In the genomic region with DNA sequence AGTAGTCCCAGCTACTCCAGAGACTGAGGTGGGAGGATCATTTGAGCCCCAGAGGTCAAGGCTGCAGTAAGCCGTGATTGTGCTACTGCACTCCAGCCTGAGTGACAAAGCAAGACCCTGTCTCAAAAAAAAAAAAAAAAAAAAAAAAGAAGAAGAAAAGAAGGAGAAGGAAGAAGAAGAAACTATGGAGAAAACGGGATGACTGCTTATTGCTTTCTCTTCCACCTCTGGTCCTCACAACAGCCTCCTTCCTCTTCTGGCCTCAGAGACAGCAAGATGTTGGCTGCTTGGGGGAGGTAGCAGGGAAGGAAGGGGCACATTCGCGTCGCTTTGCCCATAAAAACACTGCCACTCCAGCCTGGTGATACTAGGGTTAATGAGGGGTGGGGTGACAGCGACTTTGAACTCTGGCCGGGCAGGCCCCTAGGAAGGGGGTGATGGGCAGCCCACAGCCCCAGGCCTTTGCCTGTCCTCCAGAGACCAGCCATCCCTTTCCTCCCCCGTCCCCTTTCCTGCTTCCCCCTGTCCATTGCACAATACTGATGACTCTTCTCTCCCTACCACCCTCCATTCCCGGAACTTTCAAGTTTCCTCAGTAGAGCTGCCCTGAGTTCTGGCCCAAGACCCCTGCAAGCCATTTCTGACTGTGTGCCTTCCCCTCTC, we compare ENCODE assay signal across 11 cellular contexts. TPM values are rescaled to one million over a fixed set of nuclear protein-coding genes. Genes with fewer than 3 reads are reported as not detected.
DNase-seq lines count a peak whose midpoint lies in the region; ATAC-seq and TF ChIP-seq lines count a peak whose summit lies in the region.
"Had no signal": no experiment of that assay in that cellular context is flagged by ENCODE, and none has a peak within 500 bp of the region (broad histone marks: within the 10 kb centered on the region; RNA-seq: fewer than 3 reads in every experiment).

No MANE protein-coding gene starts in this region.

- H3K9me3 Mint-ChIP-seq in activated CD4-positive, alpha-beta T cell treated with anti-CD3 and anti-CD28 coated beads, Interleukin-2, amount 10 ng/mL, durations not matched to agents 24 days and 14 days, result no peaks in the 10 kb centered on the region
- no peaks in the 10 kb centered on the region for H3K9me3 Mint-ChIP-seq in activated T-cell treated with anti-CD3 and anti-CD28 coated beads, Interleukin-2, amount 50 U/mL, for 72 hours

- H3K27me3 ChIP-seq in ascending aorta, result no peaks in the 10 kb centered on the region

- H3K27ac Mint-ChIP-seq in activated CD4-positive, alpha-beta T cell treated with anti-CD3 and anti-CD28 coated beads, Interleukin-2, amount 10 ng/mL, durations not matched to agents 24 days and 14 days, result peak overlapping the region; percentile 91
- peak overlapping the region; percentile 96 for H3K27ac Mint-ChIP-seq in activated T-cell treated with anti-CD3 and anti-CD28 coated beads, Interleukin-2, amount 50 U/mL, for 72 hours

- H3K27me3 Mint-ChIP-seq in activated CD4-positive, alpha-beta T cell treated with anti-CD3 and anti-CD28 coated beads, Interleukin-2, amount 10 ng/mL, durations not matched to agents 24 days and 14 days, result no peaks in the 10 kb centered on the region
- H3K27me3 Mint-ChIP-seq in activated T-cell treated with anti-CD3 and anti-CD28 coated beads, Interleukin-2, amount 50 U/mL, for 72 hours (ENCODE audit: low read depth), result no peaks in the 10 kb centered on the region

- no peak for ATAC-seq in activated T-cell treated with anti-CD3 and anti-CD28 coated beads, Interleukin-2, amount 50 U/mL, for 72 hours (replicated peaks in 1 of 2)

- peak overlapping the region; percentile 9; the same call in 1 of the 2 replicates for H3K4me3 ChIP-seq in iPS-18c (ENCODE audit: insufficient read depth, low read depth, low read length)
- H3K4me3 ChIP-seq in ascending aorta, result no peak overlapping the region

- no peaks in the 10 kb centered on the region for H3K9me3 ChIP-seq in iPS-18c (ENCODE audit: control insufficient read depth, insufficient read depth, low read length)
- H3K9me3 ChIP-seq in ascending aorta, result no peaks in the 10 kb centered on the region
- H3K9me3 ChIP-seq: tibial nerve had no signal

- H3K4me3 Mint-ChIP-seq in activated CD4-positive, alpha-beta T cell treated with anti-CD3 and anti-CD28 coated beads, Interleukin-2, amount 10 ng/mL, durations not matched to agents 24 days and 14 days, result peak overlapping the region; percentile 94
- H3K4me3 Mint-ChIP-seq in activated T-cell treated with anti-CD3 and anti-CD28 coated beads, Interleukin-2, amount 50 U/mL, for 72 hours, result peak overlapping the region; percentile 84 to 92

- peaks cover 19% of the 10 kb centered on the region for H3K36me3 Mint-ChIP-seq in activated CD4-positive, alpha-beta T cell treated with anti-CD3 and anti-CD28 coated beads, Interleukin-2, amount 10 ng/mL, durations not matched to agents 24 days and 14 days (ENCODE audit: low read depth)
- H3K36me3 Mint-ChIP-seq in activated T-cell treated with anti-CD3 and anti-CD28 coated beads, Interleukin-2, amount 50 U/mL, for 72 hours (ENCODE audit: insufficient read depth in 2 of 2), result peaks cover 8 to 10% of the 10 kb centered on the region in 2 donors

- peak overlapping the region; percentile 17 for H3K27ac ChIP-seq in temporal lobe (ENCODE audit: low read depth, low read length)
- no peak overlapping the region for H3K27ac ChIP-seq in ascending aorta

- H3K36me3 ChIP-seq in ascending aorta, result no peaks in the 10 kb centered on the region
- H3K36me3 ChIP-seq: tibial nerve had no signal

- peaks cover 8 to 14% of the 10 kb centered on the region in 2 donors for H3K4me1 ChIP-seq in ascending aorta

- peaks cover 53% of the 10 kb centered on the region for H3K4me1 Mint-ChIP-seq in activated CD4-positive, alpha-beta T cell treated with anti-CD3 and anti-CD28 coated beads, Interleukin-2, amount 10 ng/mL, durations not matched to agents 24 days and 14 days
- peaks cover 65% of the 10 kb centered on the region for H3K4me1 Mint-ChIP-seq in activated T-cell treated with anti-CD3 and anti-CD28 coated beads, Interleukin-2, amount 50 U/mL, for 72 hours (ENCODE audit: low read depth)

- intact Hi-C loops in activated CD4-positive, alpha-beta T cell treated with anti-CD3 and anti-CD28 coated beads, Interleukin-2, amount 10 ng/mL, durations not matched to agents 24 days and 14 days (cut with micrococcal nuclease), result loop anchor here (2.0 to 10.0 kb wide), 2 partner anchors 44 to 210 kb away; a partner anchor contains a TSS
- intact Hi-C loops in ascending aorta (cut with DNase I), result no loop called here

- DNase-seq in activated CD4-positive, alpha-beta T cell treated with anti-CD3 and anti-CD28 coated beads, Interleukin-2, amount 10 ng/mL, durations not matched to agents 24 days and 14 days, result no peak
- no peak for DNase-seq in activated CD4-positive, alpha-beta T cell treated with anti-CD3 and anti-CD28 coated beads, Interleukin-2, amount 50 U/mL, for 48 hours
- no peak for DNase-seq in activated T-cell treated with anti-CD3 and anti-CD28 coated beads, Interleukin-2, amount 50 U/mL, for 72 hours
- DNase-seq in anterior cingulate cortex (lab: John Stamatoyannopoulos, UW) (no peak), GM10266 (ENCODE audit: extremely low spot score) (no peak), ascending aorta (ENCODE audit: low spot score in 2 of 2) (no peak)
- DNase-seq: NCI-H526 treated with DMSO at 0.1 percent for 48 hours, small intestine had no signal

- TF ChIP-seq CTCF in GM10266 (IDR thresholded peaks at IDR 0.05; ENCODE audit: control insufficient read depth, insufficient read depth, low read depth, missing control alignments), result no peak
- no peak for TF ChIP-seq CTCF in ascending aorta (IDR thresholded peaks at IDR 0.05)

RNA-seq across cellular contexts. Expression of a gene that starts 2.0 kb away (rescaled TPM):
- 64.2 and 67.6 TPM in 2 replicates for total RNA-seq in activated CD4-positive, alpha-beta T cell treated with anti-CD3 and anti-CD28 coated beads, Interleukin-2, amount 10 ng/mL, durations not matched to agents 24 days and 14 days
- 10 to 100 TPM; 78.7 to 79.5 TPM for total RNA-seq in activated T-cell treated with anti-CD3 and anti-CD28 coated beads, Interleukin-2, amount 50 U/mL, for 72 hours
- total RNA-seq in temporal lobe (50.9 TPM), ascending aorta (45.1 TPM)

RNA-seq across cellular contexts. Expression of a gene that starts 13.7 kb away (rescaled TPM):
- total RNA-seq in activated CD4-positive, alpha-beta T cell treated with anti-CD3 and anti-CD28 coated beads, Interleukin-2, amount 10 ng/mL, durations not matched to agents 24 days and 14 days, result 14.0 and 16.4 TPM in 2 replicates
- 10 to 100 TPM; 15.3 TPM for total RNA-seq in activated T-cell treated with anti-CD3 and anti-CD28 coated beads, Interleukin-2, amount 50 U/mL, for 72 hours
- total RNA-seq in temporal lobe (13.8 TPM), ascending aorta (16.5 TPM)

RNA-seq across cellular contexts. Expression of a gene that starts 15.8 kb away (rescaled TPM):
- total RNA-seq in activated CD4-positive, alpha-beta T cell treated with anti-CD3 and anti-CD28 coated beads, Interleukin-2, amount 10 ng/mL, durations not matched to agents 24 days and 14 days, result 10.4 and 12.1 TPM in 2 replicates
- 10 to 100 TPM in 1 of 2 donors, 1 to 10 TPM in 1; 8.6 to 11.7 TPM for total RNA-seq in activated T-cell treated with anti-CD3 and anti-CD28 coated beads, Interleukin-2, amount 50 U/mL, for 72 hours
- total RNA-seq in temporal lobe, result 99.6 TPM
- total RNA-seq in ascending aorta, result not detected

RNA-seq across cellular contexts. Expression of a gene that starts 17.0 kb away (rescaled TPM):
- 0.33 and 0.52 TPM in 2 replicates for total RNA-seq in activated CD4-positive, alpha-beta T cell treated with anti-CD3 and anti-CD28 coated beads, Interleukin-2, amount 10 ng/mL, durations not matched to agents 24 days and 14 days
- under 1 TPM in 1 of 2 donors, not detected in 1; 0.21 TPM for total RNA-seq in activated T-cell treated with anti-CD3 and anti-CD28 coated beads, Interleukin-2, amount 50 U/mL, for 72 hours
- total RNA-seq in temporal lobe (under 0.01 TPM), ascending aorta (not detected)

RNA-seq across cellular contexts. Expression of a gene that starts 38.9 kb away (rescaled TPM):
- total RNA-seq in activated CD4-positive, alpha-beta T cell treated with anti-CD3 and anti-CD28 coated beads, Interleukin-2, amount 10 ng/mL, durations not matched to agents 24 days and 14 days, result 300 and 311 TPM in 2 replicates
- total RNA-seq in activated T-cell treated with anti-CD3 and anti-CD28 coated beads, Interleukin-2, amount 50 U/mL, for 72 hours, result 100 to 1,000 TPM; 472 to 564 TPM
- total RNA-seq in temporal lobe, result 1.5 TPM
- 89.2 TPM for total RNA-seq in ascending aorta
